Comparison of ENCODE assay signal across 23 cellular contexts in genomic region chr2:47479863-47480262, GRCh38.
A peak's percentile ranks its signal among the peaks of the same experiment; 100 is the strongest.
DNase-seq lines count a peak whose midpoint lies in the region; ATAC-seq, FAIRE-seq and TF ChIP-seq lines count a peak whose summit lies in the region.
"Had no signal": no experiment of that assay in that cellular context is flagged by ENCODE, and none has a peak within 500 bp of the region (broad histone marks: within the 10 kb centered on the region; RNA-seq: fewer than 3 reads in every experiment).

No MANE protein-coding gene starts in this region.

- TF ChIP-seq RAD21 in HepG2 (CRISPR knock-in tag; IDR thresholded peaks at IDR 0.05), result no peak
- no peak for TF ChIP-seq RAD21 in K562 (CRISPR knock-in tag; conservative IDR thresholded peaks at IDR 0.05 in 1 of 2, IDR thresholded peaks at IDR 0.05 in 1 of 2)

- FAIRE-seq in HepG2 (lab: Jason Lieb, UNC) (no peak), K562 (lab: Jason Lieb, UNC) (no peak), GM12892 (lab: Jason Lieb, UNC) (no peak)
- FAIRE-seq: A204.1, G401.6, GM12891, GM18507 had no signal

- ATAC-seq in HepG2 (no peak), right lobe of liver (no peak), K562 (no peak)
- ATAC-seq: CD8-positive, alpha-beta T cell had no signal

- H3K4me3 Mint-ChIP-seq in nephron progenitor cell, result no peak overlapping the region
- H3K4me3 Mint-ChIP-seq: B cell; CD4-positive, alpha-beta T cell; CD8-positive, alpha-beta T cell had no signal

- TF ChIP-seq CTCF in HepG2 (CRISPR knock-in tag; IDR thresholded peaks at IDR 0.05) (no peak), right lobe of liver (IDR thresholded peaks at IDR 0.05) (no peak), HEK293 (tag by site-specific recombination; IDR thresholded peaks at IDR 0.05) (no peak), K562 (IDR thresholded peaks at IDR 0.05 in 2 of 3, conservative IDR thresholded peaks at IDR 0.05 in 1 of 3; ENCODE audit: insufficient read depth in 2 of 3, low read depth in 1 of 3, low read length in 3 of 3) (no peak), nephron progenitor cell (IDR thresholded peaks at IDR 0.05) (no peak)

- in situ Hi-C loops in HepG2 (cut with HindIII; ENCODE audit: extremely low pct_ligation_motif_present, low pct_unique_long_range_greater_than_20kb) (no loop called here), K562 (cut with MboI) (no loop called here), ACHN (cut with HindIII; ENCODE audit: low pct_ligation_motif_present, low pct_unique_long_range_greater_than_20kb, low sequenced_read_pairs) (no loop called here)

- H3K9me3 Mint-ChIP-seq in nephron progenitor cell, result no peaks in the 10 kb centered on the region
- H3K9me3 Mint-ChIP-seq: CD4-positive, alpha-beta T cell; CD8-positive, alpha-beta T cell had no signal

- POLR2A ChIA-PET in HepG2 (lab: Yijun Ruan, JAX), result no interaction called here
- POLR2A ChIA-PET in HEK293 (lab: Yijun Ruan, JAX), result no interaction called here
- POLR2A ChIA-PET in K562 (lab: Yijun Ruan, JAX), result no interaction called here

- no peaks in the 10 kb centered on the region for H3K9me3 ChIP-seq in HepG2 (ENCODE audit: low read length)
- H3K9me3 ChIP-seq in right lobe of liver, result no peaks in the 10 kb centered on the region
- H3K9me3 ChIP-seq in HEK293 (ENCODE audit: control insufficient read depth, insufficient read depth, low read depth, low read length), result no peaks in the 10 kb centered on the region
- H3K9me3 ChIP-seq in K562 (replicated peaks; ENCODE audit: control insufficient read depth, insufficient read depth, low read depth, low read length), result no peaks in the 10 kb centered on the region
- H3K9me3 ChIP-seq: BLaER1 treated with 17β-estradiol and CSF1 and Interleukin-3, amounts not matched to agents 10 nM and 100 nM; Caco-2 had no signal

- no peaks in the 10 kb centered on the region for H3K4me1 Mint-ChIP-seq in nephron progenitor cell
- H3K4me1 Mint-ChIP-seq: B cell had no signal

- H3K27me3 ChIP-seq in HepG2 (ENCODE audit: control insufficient read depth in 1 of 2, insufficient read depth in 2 of 2, low read length in 2 of 2) (no peaks in the 10 kb centered on the region), right lobe of liver (no peaks in the 10 kb centered on the region), K562 (ENCODE audit: control insufficient read depth in 2 of 2, insufficient read depth in 2 of 2, low read length in 2 of 2) (no peaks in the 10 kb centered on the region)
- H3K27me3 ChIP-seq: BLaER1 treated with 17β-estradiol and CSF1 and Interleukin-3, amounts not matched to agents 10 nM and 100 nM had no signal

- DNase-seq in HepG2 (ENCODE audit: low spot score), result no peak
- no peak for DNase-seq in right lobe of liver
- DNase-seq in K562 (ENCODE audit: extremely low read depth in 1 of 4, low spot score in 3 of 4), result no peak
- peak; percentile 3 for DNase-seq in left kidney (ENCODE audit: low read depth, low spot score)
- no peak for DNase-seq in ACHN
- DNase-seq in nephron progenitor cell, result no peak
- DNase-seq in GM12892 (ENCODE audit: insufficient read length), result no peak
- DNase-seq: 8988T; AML-193; Caco-2; Calu3; CD4-positive, alpha-beta T cell; CD8-positive, alpha-beta T cell; DMS79 treated with DMSO at 0.1 percent for 48 hours; GF-D8 had no signal

- H3K79me2 ChIP-seq in HepG2 (ENCODE audit: insufficient read depth, low read length) (no peaks in the 10 kb centered on the region), K562 (ENCODE audit: control insufficient read depth, insufficient read depth, low read length) (no peaks in the 10 kb centered on the region)

- 100% methylated on average over 1 of the region's 1 CpG for WGBS in HepG2 (ENCODE audit: low lambda C conversion rate)
- 100% methylated on average over 1 of the region's 1 CpG for WGBS in right lobe of liver (ENCODE audit: insufficient coverage, low coverage, low lambda C conversion rate, missing lambda C conversion rate)
- no CpG with 5 or more reads among the region's 1 CpG for WGBS in K562 (ENCODE audit: insufficient coverage, low coverage, missing lambda C conversion rate)

- H3K4me3 ChIP-seq in HepG2 (replicated peaks in 1 of 3; ENCODE audit: insufficient read depth in 1 of 3, low read depth in 2 of 3, low read length in 3 of 3) (no peak overlapping the region), right lobe of liver (no peak overlapping the region), HEK293 (ENCODE audit: low read depth, low read length) (no peak overlapping the region), K562 (no peak overlapping the region)
- H3K4me3 ChIP-seq: BLaER1 treated with 17β-estradiol and CSF1 and Interleukin-3, amounts not matched to agents 10 nM and 100 nM had no signal

- CTCF ChIA-PET in HepG2 (lab: Yijun Ruan, JAX; ENCODE audit: low intra/inter-chr PET ratio, low total read pairs), result no interaction called here
- CTCF ChIA-PET in HEK293 (lab: Yijun Ruan, JAX), result no interaction called here
- CTCF ChIA-PET in K562 (lab: Yijun Ruan, JAX; ENCODE audit: low intra/inter-chr PET ratio), result no interaction called here

- H3K27me3 Mint-ChIP-seq in nephron progenitor cell (ENCODE audit: low read depth, poor library complexity), result peaks cover 4% of the 10 kb centered on the region
- H3K27me3 Mint-ChIP-seq: B cell; CD4-positive, alpha-beta T cell had no signal

- no peaks in the 10 kb centered on the region for H3K9me1 ChIP-seq in K562 (ENCODE audit: control insufficient read depth, insufficient read depth, low read length)

- H3K4me2 ChIP-seq in HepG2 (ENCODE audit: low read depth, low read length), result no peak overlapping the region
- no peak overlapping the region for H3K4me2 ChIP-seq in K562 (ENCODE audit: insufficient read depth, low read length)
- H3K4me2 ChIP-seq: BLaER1 treated with 17β-estradiol and CSF1 and Interleukin-3, amounts not matched to agents 10 nM and 100 nM had no signal

- TF ChIP-seq POLR2A in HepG2 (IDR thresholded peaks at IDR 0.05; ENCODE audit: insufficient read depth in 1 of 2, low read depth in 2 of 2, low read length in 2 of 2), result no peak
- TF ChIP-seq POLR2A in right lobe of liver (IDR thresholded peaks at IDR 0.05), result no peak
- no peak for TF ChIP-seq POLR2A in K562 (conservative IDR thresholded peaks at IDR 0.05)
- no peak for TF ChIP-seq POLR2A in GM12892 (IDR thresholded peaks at IDR 0.05; ENCODE audit: low read depth, low read length)

- H3K27ac ChIP-seq in HepG2 (ENCODE audit: extremely low read length, insufficient read depth, low read length) (no peak overlapping the region), right lobe of liver (no peak overlapping the region), HEK293 (ENCODE audit: extremely low read depth, low read depth, low read length) (no peak overlapping the region), K562 (ENCODE audit: extremely low read depth, low read depth, low read length) (no peak overlapping the region)
- H3K27ac ChIP-seq: BLaER1 treated with 17β-estradiol and CSF1 and Interleukin-3, amounts not matched to agents 10 nM and 100 nM; C4-2B had no signal

- H3K9ac ChIP-seq in HepG2 (ENCODE audit: insufficient read depth, low read depth, low read length), result no peak overlapping the region
- H3K9ac ChIP-seq in K562 (ENCODE audit: insufficient read depth in 1 of 2, low read depth in 2 of 2, low read length in 2 of 2), result no peak overlapping the region
- H3K9ac ChIP-seq: BLaER1 treated with 17β-estradiol and CSF1 and Interleukin-3, amounts not matched to agents 10 nM and 100 nM had no signal

- H3K27ac Mint-ChIP-seq in nephron progenitor cell, result no peak overlapping the region
- H3K27ac Mint-ChIP-seq: B cell; CD4-positive, alpha-beta T cell; CD8-positive, alpha-beta T cell had no signal

- H2AFZ ChIP-seq in HepG2 (ENCODE audit: low read length) (no peak overlapping the region), K562 (ENCODE audit: low read depth, low read length) (no peak overlapping the region)

- H3K36me3 Mint-ChIP-seq in nephron progenitor cell (ENCODE audit: low read depth), result peaks cover 77% of the 10 kb centered on the region

- H3K4me1 ChIP-seq in HepG2 (ENCODE audit: insufficient read depth, low read length) (no peaks in the 10 kb centered on the region), right lobe of liver (no peaks in the 10 kb centered on the region), HEK293 (ENCODE audit: control insufficient read depth, insufficient read depth, low read length) (no peaks in the 10 kb centered on the region), K562 (replicated peaks in 1 of 2; ENCODE audit: control insufficient read depth in 2 of 2, insufficient read depth in 2 of 2, low read length in 2 of 2) (no peaks in the 10 kb centered on the region)
- H3K4me1 ChIP-seq: BLaER1 treated with 17β-estradiol and CSF1 and Interleukin-3, amounts not matched to agents 10 nM and 100 nM; Caco-2 had no signal

- no peak for TF ChIP-seq EP300 in HepG2 (IDR thresholded peaks at IDR 0.05; ENCODE audit: low read depth in 2 of 2, low read length in 2 of 2)
- TF ChIP-seq EP300 in HepG2 (CRISPR knock-in tag; IDR thresholded peaks at IDR 0.05; ENCODE audit: borderline replicate concordance), result no peak
- no peak for TF ChIP-seq EP300 in K562 (IDR thresholded peaks at IDR 0.05; ENCODE audit: low read length)

- no TSS peak for BruUV-seq in HepG2 (replicated peaks; lab: Mats Ljungman, UMichigan)
- BruUV-seq in K562 (replicated peaks; lab: Mats Ljungman, UMichigan), result no TSS peak

- H4K20me1 ChIP-seq in HepG2 (ENCODE audit: insufficient read depth, low read length) (no peaks in the 10 kb centered on the region), K562 (replicated peaks; ENCODE audit: control insufficient read depth, insufficient read depth, low read length) (no peaks in the 10 kb centered on the region)
- H4K20me1 ChIP-seq: BLaER1 treated with 17β-estradiol and CSF1 and Interleukin-3, amounts not matched to agents 10 nM and 100 nM had no signal

- intact Hi-C loops in HepG2 (cut with micrococcal nuclease; ENCODE audit: unreplicated experiment), result no loop called here
- intact Hi-C loops in right lobe of liver (cut with DNase I), result no loop called here
- intact Hi-C loops in K562 (cut with micrococcal nuclease), result no loop called here

- H3K36me3 ChIP-seq in HepG2 (replicated peaks in 1 of 2; ENCODE audit: control insufficient read depth in 1 of 2, insufficient read depth in 2 of 2, low read length in 2 of 2) (peaks cover 12 to 61% of the 10 kb centered on the region in 2 experiments), right lobe of liver (no peaks in the 10 kb centered on the region), HEK293 (ENCODE audit: control insufficient read depth in 2 of 2, insufficient read depth in 1 of 2, low read length in 2 of 2) (peaks cover 46 to 72% of the 10 kb centered on the region in 2 experiments), K562 (ENCODE audit: control insufficient read depth, insufficient read depth, low read length) (peaks cover 84% of the 10 kb centered on the region)

TF ChIP-seq in HepG2, 621 proteins besides CTCF, POLR2A, EP300 and RAD21 (continues in another document):
- TF ChIP-seq PCBP2 (optimal IDR thresholded peaks at IDR 0.05; ENCODE audit: low read depth, low read length, poor library complexity, severe bottlenecking) (peak; percentile 99), JUND (CRISPR knock-in tag; IDR thresholded peaks at IDR 0.05) (no peak)

Comparison
In these comparisons a context has a peak if more than half of its experiments do, and no peak if none do; other contexts are left out.
1. Of the 241 proteins assayed by ChIP-seq in both HepG2 and K562: peak only in HepG2: HNRNPK and PCBP2; only in K562: ZNF512; in both: none; in neither: 237; mixed calls (peak in some experiments, not most) for 1.